In the genomic region with DNA sequence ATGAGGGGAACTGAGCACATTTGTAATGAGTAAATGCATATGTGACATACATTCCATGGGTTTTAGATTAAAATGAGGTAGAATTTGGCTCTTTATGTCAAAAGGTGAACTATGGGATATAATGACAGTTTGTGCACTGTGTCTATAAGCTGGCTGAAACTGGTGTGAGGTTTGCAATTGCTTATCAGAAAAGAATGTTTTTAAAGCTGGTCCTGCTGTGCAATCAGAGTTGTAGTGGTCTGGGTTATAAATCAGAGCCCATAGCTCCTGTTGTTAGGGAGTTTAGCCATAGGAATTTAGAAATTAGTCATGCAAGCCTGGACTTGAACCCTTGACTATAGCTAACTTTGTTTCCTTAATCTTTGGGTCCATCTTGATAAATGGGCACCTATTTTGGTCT, we compare ENCODE assay signal across 23 cellular contexts. TPM values are rescaled to one million over a fixed set of nuclear protein-coding genes. Genes with fewer than 3 reads are reported as not detected.
DNase-seq lines count a peak whose midpoint lies in the region; TF ChIP-seq lines count a peak whose summit lies in the region.
"Had no signal": no experiment of that assay in that cellular context is flagged by ENCODE, and none has a peak within 500 bp of the region (broad histone marks: within the 10 kb centered on the region; RNA-seq: fewer than 3 reads in every experiment).

No MANE protein-coding gene starts in this region.

- peaks cover 48% of the 10 kb centered on the region for H3K4me1 Mint-ChIP-seq in progenitor cell of endocrine pancreas (ENCODE audit: low read depth)
- H3K4me1 Mint-ChIP-seq: IgD-negative memory B cell had no signal

- H2AFZ ChIP-seq in hepatocyte: no peak overlapping the region

- H3K4me3 ChIP-seq in HEK293 (ENCODE audit: low read depth, low read length) (no peak overlapping the region), hepatocyte (no peak overlapping the region)
- H3K4me3 ChIP-seq: SJSA1 had no signal

- no peaks in the 10 kb centered on the region for H3K79me2 ChIP-seq in hepatocyte

- H3K27ac ChIP-seq in HEK293 (ENCODE audit: extremely low read depth, low read depth, low read length) (no peak overlapping the region), hepatocyte (peak overlapping the region; percentile 73)
- H3K27ac ChIP-seq: HL-60, KMS-11, SJSA1 had no signal

- H3K9me3 ChIP-seq in HEK293 (ENCODE audit: control insufficient read depth, insufficient read depth, low read depth, low read length): no peaks in the 10 kb centered on the region
- no peaks in the 10 kb centered on the region for H3K9me3 ChIP-seq in hepatocyte (ENCODE audit: low read depth)
- H3K9me3 ChIP-seq: SJSA1 had no signal

- H3K36me3 ChIP-seq in HEK293 (ENCODE audit: control insufficient read depth in 2 of 2, insufficient read depth in 1 of 2, low read length in 2 of 2) (no peaks in the 10 kb centered on the region), hepatocyte (replicated peaks; ENCODE audit: insufficient read depth, low read depth) (no peaks in the 10 kb centered on the region)
- H3K36me3 ChIP-seq: SJSA1 had no signal

- H3K9me3 Mint-ChIP-seq in progenitor cell of endocrine pancreas (ENCODE audit: low read depth): no peaks in the 10 kb centered on the region
- H3K9me3 Mint-ChIP-seq: IgD-negative memory B cell had no signal

- H3K27ac Mint-ChIP-seq in progenitor cell of endocrine pancreas: peak overlapping the region; percentile 67
- H3K27ac Mint-ChIP-seq: IgD-negative memory B cell had no signal

- H3K4me3 Mint-ChIP-seq in progenitor cell of endocrine pancreas (ENCODE audit: low read depth): no peak overlapping the region
- H3K4me3 Mint-ChIP-seq: IgD-negative memory B cell had no signal

- no peaks in the 10 kb centered on the region for H3K4me1 ChIP-seq in HEK293 (ENCODE audit: control insufficient read depth, insufficient read depth, low read length)
- H3K4me1 ChIP-seq in hepatocyte (ENCODE audit: insufficient read depth): peaks cover 13% of the 10 kb centered on the region
- H3K4me1 ChIP-seq: SJSA1 had no signal

- TF ChIP-seq CTCF in HEK293 (tag by site-specific recombination; IDR thresholded peaks at IDR 0.05) (no peak), hepatocyte (IDR thresholded peaks at IDR 0.05; ENCODE audit: poor library complexity) (no peak), progenitor cell of endocrine pancreas (IDR thresholded peaks at IDR 0.05; ENCODE audit: unreplicated experiment) (no peak)

- no peaks in the 10 kb centered on the region for H3K36me3 Mint-ChIP-seq in progenitor cell of endocrine pancreas (ENCODE audit: insufficient read depth)

- H3K27me3 ChIP-seq in hepatocyte: no peaks in the 10 kb centered on the region

- H3K9me2 ChIP-seq in hepatocyte (replicated peaks; ENCODE audit: insufficient read depth): no peaks in the 10 kb centered on the region

- no peak overlapping the region for H3K4me2 ChIP-seq in hepatocyte
- H3K4me2 ChIP-seq: KMS-11 had no signal

- no peaks in the 10 kb centered on the region for H4K20me1 ChIP-seq in hepatocyte (ENCODE audit: insufficient read depth, poor library complexity, severe bottlenecking)

- POLR2A ChIA-PET in HEK293 (lab: Yijun Ruan, JAX): no interaction called here

- DNase-seq in astrocyte of the hippocampus (ENCODE audit: low read depth, low spot score) (peak; percentile 16), hepatocyte (ENCODE audit: low spot score) (no peak), progenitor cell of endocrine pancreas (ENCODE audit: low spot score, unreplicated experiment) (no peak), NCI-H2029 (lab: John Stamatoyannopoulos, UW) (no peak), activated gamma-delta T cell (lab: John Stamatoyannopoulos, UW) (no peak), D341Med (ENCODE audit: low spot score) (no peak)
- DNase-seq: GOT3, HCEC 1CT, MM.1S, NCI-H1417, NCI-H1694, NCI-H2171 treated with DMSO at 0.1 percent for 48 hours, NCI-H446, NCI-H524 treated with DMSO at 0.1 percent for 48 hours, NCI-H774, PC-3, Right ventricle myocardium superior, RPMI8226 had no signal

- CTCF ChIA-PET in HEK293 (lab: Yijun Ruan, JAX): no interaction called here

- H3K27me3 Mint-ChIP-seq in progenitor cell of endocrine pancreas: peaks cover 2% of the 10 kb centered on the region

TF ChIP-seq in HEK293, 187 proteins besides CTCF, POLR2A, EP300 and RAD21:
- TF ChIP-seq MEIS1 (CRISPR knock-in tag; IDR thresholded peaks at IDR 0.05; ENCODE audit: borderline replicate concordance): no peak
- TF ChIP-seq FEZF1 (tag by site-specific recombination; IDR thresholded peaks at IDR 0.05): peak; percentile 77
- TF ChIP-seq GFI1B (tag by site-specific recombination; IDR thresholded peaks at IDR 0.05): peak; percentile 87

RNA-seq across cellular contexts. Expression of gene GATB, which starts 23.1 kb away (rescaled TPM):
- total RNA-seq in hepatocyte (19.4 and 26.9 TPM in 2 replicates), progenitor cell of endocrine pancreas (15.7 and 20.3 TPM in 2 replicates)
- 20.1 and 23.5 TPM in 2 replicates for polyA plus RNA-seq in hepatocyte
